Comparison of ENCODE assay signal across 23 cellular contexts in genomic region chr15:68214838-68215234, GRCh38.
"Had no signal": no experiment of that assay in that cellular context is flagged by ENCODE, and none has a peak within 500 bp of the region (broad histone marks: within the 10 kb centered on the region; RNA-seq: fewer than 3 reads in every experiment).

No MANE protein-coding gene starts in this region.

- H3K4me3 ChIP-seq: body of pancreas, hepatocyte, mucosa of descending colon, testis, vagina had no signal

- H3K9me3 ChIP-seq: body of pancreas, mucosa of descending colon, testis, vagina had no signal

- DNase-seq: activated CD4-positive, alpha-beta T cell treated with anti-CD3 and anti-CD28 coated beads for 4 hours; activated CD4-positive, alpha-beta T cell treated with anti-CD3 and anti-CD28 coated beads, Interleukin-2, amount 50 U/mL, for 48 hours; activated CD4-positive, CD25-positive, alpha-beta regulatory T cell; activated naive CD4-positive, alpha-beta T cell treated with anti-CD3 and anti-CD28 coated beads for 36 hours; activated naive CD8-positive, alpha-beta T cell treated with anti-CD3 and anti-CD28 coated beads, Interleukin-2, amount 10 ng/mL, durations not matched to agents 7 days and 5 days; activated T-cell treated with anti-CD3 and anti-CD28 coated beads, Interleukin-2, amount 50 U/mL, for 4 hours; body of pancreas; caudate nucleus; effector memory CD4-positive, alpha-beta T cell; foreskin keratinocyte; immature natural killer cell; kidney glomerular epithelial cell; mesendoderm; nephron progenitor cell; occipital lobe; stimulated activated CD4-positive, alpha-beta T cell treated with anti-CD3 and anti-CD28 coated beads, Interleukin-4, amount 100 ng/mL, for 1 hour; stimulated activated naive CD4-positive, alpha-beta T cell; T-helper 17 cell; testis; trophoblast cell had no signal

- ATAC-seq: activated T-cell treated with anti-CD3 and anti-CD28 coated beads, Interleukin-2, amount 50 U/mL, for 4 hours; body of pancreas; foreskin keratinocyte; mucosa of descending colon; T-helper 17 cell had no signal

- H3K27ac ChIP-seq: body of pancreas, foreskin keratinocyte, hepatocyte, testis, vagina had no signal

- H3K36me3 ChIP-seq: vagina had no signal

- H3K27me3 ChIP-seq: body of pancreas, foreskin keratinocyte, hepatocyte, testis, vagina had no signal

- H3K4me2 ChIP-seq: hepatocyte had no signal
